In the genomic region with DNA sequence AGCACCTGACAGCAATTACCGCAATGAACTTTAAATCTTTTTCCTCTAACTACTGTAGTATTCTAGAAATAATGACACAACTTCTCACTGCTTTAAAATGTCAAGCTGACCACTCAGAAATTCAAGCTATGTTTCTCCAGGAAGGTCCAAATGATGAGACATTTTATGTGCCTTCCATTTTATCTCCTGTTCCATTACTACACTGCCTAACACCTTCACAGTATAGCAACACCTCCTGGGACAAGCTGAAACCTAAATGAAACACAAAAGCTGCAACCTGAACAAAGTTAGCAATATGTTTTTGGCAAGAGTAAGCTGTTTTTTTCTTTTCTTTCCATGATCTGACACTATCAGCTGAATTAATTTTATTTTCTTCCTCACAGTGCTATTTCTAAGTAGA, we compare ENCODE assay signal across 27 cellular contexts.
DNase-seq lines count a peak whose midpoint lies in the region; ATAC-seq and TF ChIP-seq lines count a peak whose summit lies in the region.
"Had no signal": no experiment of that assay in that cellular context is flagged by ENCODE, and none has a peak within 500 bp of the region (broad histone marks: within the 10 kb centered on the region; RNA-seq: fewer than 3 reads in every experiment).

No MANE protein-coding gene starts in this region.

- TF ChIP-seq CTCF in VCaP (conservative IDR thresholded peaks at IDR 0.05) = no peak

- no peaks in the 10 kb centered on the region for H3K36me3 ChIP-seq in CD4-positive, CD25-positive, alpha-beta regulatory T cell (ENCODE audit: control insufficient read depth, insufficient read depth, low read length)
- no peaks in the 10 kb centered on the region for H3K36me3 ChIP-seq in SJCRH30
- H3K36me3 ChIP-seq: left ventricle myocardium inferior, MG63, ovary, tibial nerve had no signal

- H3K4me1 Mint-ChIP-seq in CD4-positive, CD25-positive, alpha-beta regulatory T cell = peaks cover 70 to 98% (median 84%) of the 10 kb centered on the region in 4 donors
- H3K4me1 Mint-ChIP-seq: activated CD4-positive, alpha-beta T cell treated with anti-CD3 and anti-CD28 coated beads, Interleukin-2, amount 10 ng/mL, durations not matched to agents 24 days and 14 days; activated naive CD4-positive, alpha-beta T cell treated with anti-CD3 and anti-CD28 coated beads, Interleukin-2, amount 50 U/mL, for 24 hours had no signal

- DNase-seq in CD4-positive, CD25-positive, alpha-beta regulatory T cell = no peak
- DNase-seq in GM04504 (ENCODE audit: low read depth) (peak; percentile 15), iris pigment epithelial cell (ENCODE audit: low read depth) (peak; percentile 31), HUDEP-2 (lab: John Stamatoyannopoulos, UW; ENCODE audit: unreplicated experiment in 76 of 76) (no peak), D341Med (ENCODE audit: low spot score) (no peak), SJCRH30 (no peak)
- DNase-seq: activated CD4-positive, alpha-beta T cell treated with anti-CD3 and anti-CD28 coated beads, Interleukin-2, amount 10 ng/mL, durations not matched to agents 24 days and 14 days; DMS79; left ventricle myocardium inferior; MG63; naive thymus-derived CD4-positive, alpha-beta T cell; NCI-H1417; NCI-H2081 treated with DMSO at 0.1 percent for 48 hours; NCI-H345; NCI-H748 treated with DMSO at 0.1 percent for 48 hours; ovary; right cardiac atrium; stimulated activated CD4-positive, alpha-beta T cell treated with anti-CD3 and anti-CD28 coated beads, Interleukin-12 subunit alpha, Interleukin-12 subunit beta, amount 100 ng/mL, for 4 hours had no signal

- H3K4me3 Mint-ChIP-seq in CD4-positive, CD25-positive, alpha-beta regulatory T cell = peak overlapping the region; percentile 50 to 84 (median 70)
- H3K4me3 Mint-ChIP-seq: activated CD4-positive, alpha-beta T cell treated with anti-CD3 and anti-CD28 coated beads, Interleukin-2, amount 10 ng/mL, durations not matched to agents 24 days and 14 days; activated naive CD4-positive, alpha-beta T cell treated with anti-CD3 and anti-CD28 coated beads, Interleukin-2, amount 50 U/mL, for 24 hours; mesothelial cell of epicardium; naive thymus-derived CD4-positive, alpha-beta T cell; T-helper 1 cell treated with Interleukin-12 subunit alpha and Interleukin-12 subunit beta and Interleukin-4 antibody, amounts not matched to agents 30 μg/mL and 1 μg/mL, for 36 hours had no signal

- no peaks in the 10 kb centered on the region for H3K9me3 Mint-ChIP-seq in CD4-positive, CD25-positive, alpha-beta regulatory T cell
- H3K9me3 Mint-ChIP-seq: activated CD4-positive, alpha-beta T cell treated with anti-CD3 and anti-CD28 coated beads, Interleukin-2, amount 10 ng/mL, durations not matched to agents 24 days and 14 days; activated naive CD4-positive, alpha-beta T cell treated with anti-CD3 and anti-CD28 coated beads, Interleukin-2, amount 50 U/mL, for 24 hours; mesothelial cell of epicardium; T-helper 1 cell treated with Interleukin-12 subunit alpha and Interleukin-12 subunit beta and Interleukin-4 antibody, amounts not matched to agents 30 μg/mL and 1 μg/mL, for 36 hours had no signal

- no peaks in the 10 kb centered on the region for H3K36me3 Mint-ChIP-seq in CD4-positive, CD25-positive, alpha-beta regulatory T cell
- H3K36me3 Mint-ChIP-seq: activated naive CD4-positive, alpha-beta T cell treated with anti-CD3 and anti-CD28 coated beads, Interleukin-2, amount 50 U/mL, for 24 hours; mesothelial cell of epicardium; naive thymus-derived CD4-positive, alpha-beta T cell had no signal

- peak overlapping the region; percentile 71 for H3K27ac ChIP-seq in CD4-positive, CD25-positive, alpha-beta regulatory T cell (ENCODE audit: insufficient read depth, low read length, poor library complexity, severe bottlenecking)
- H3K27ac ChIP-seq in VCaP = peak overlapping the region; percentile 35
- no peak overlapping the region for H3K27ac ChIP-seq in SJCRH30
- H3K27ac ChIP-seq: foreskin keratinocyte, left ventricle myocardium inferior, ovary, tibial nerve had no signal

- peak overlapping the region; percentile 79 to 98 (median 87) for H3K27ac Mint-ChIP-seq in CD4-positive, CD25-positive, alpha-beta regulatory T cell
- H3K27ac Mint-ChIP-seq: activated CD4-positive, alpha-beta T cell treated with anti-CD3 and anti-CD28 coated beads, Interleukin-2, amount 10 ng/mL, durations not matched to agents 24 days and 14 days; activated naive CD4-positive, alpha-beta T cell treated with anti-CD3 and anti-CD28 coated beads, Interleukin-2, amount 50 U/mL, for 24 hours; mesothelial cell of epicardium; naive thymus-derived CD4-positive, alpha-beta T cell; T-helper 1 cell treated with Interleukin-12 subunit alpha and Interleukin-12 subunit beta and Interleukin-4 antibody, amounts not matched to agents 30 μg/mL and 1 μg/mL, for 36 hours had no signal

- no peaks in the 10 kb centered on the region for H3K9me3 ChIP-seq in CD4-positive, CD25-positive, alpha-beta regulatory T cell (ENCODE audit: control insufficient read depth in 2 of 2, low read length in 2 of 2)
- no peaks in the 10 kb centered on the region for H3K9me3 ChIP-seq in SJCRH30 (replicated peaks)
- H3K9me3 ChIP-seq: left ventricle myocardium inferior, MG63, ovary, tibial nerve had no signal

- H3K27me3 ChIP-seq in CD4-positive, CD25-positive, alpha-beta regulatory T cell (ENCODE audit: control insufficient read depth, insufficient read depth, low read length) = no peaks in the 10 kb centered on the region
- no peaks in the 10 kb centered on the region for H3K27me3 ChIP-seq in SJCRH30
- H3K27me3 ChIP-seq: foreskin keratinocyte, MG63, ovary, tibial nerve had no signal

- peak; percentile 21 to 32 for ATAC-seq in CD4-positive, CD25-positive, alpha-beta regulatory T cell (ENCODE audit: low read depth in 2 of 2)
- ATAC-seq in HG03039 (IDR thresholded peaks at IDR 0.05; ENCODE audit: unreplicated experiment) = no peak
- ATAC-seq: foreskin keratinocyte; GM12878; HCT116; naive thymus-derived CD4-positive, alpha-beta T cell; right cardiac atrium had no signal

- peaks cover 94% of the 10 kb centered on the region for H3K4me1 ChIP-seq in CD4-positive, CD25-positive, alpha-beta regulatory T cell (ENCODE audit: control insufficient read depth, insufficient read depth, low read length, poor library complexity, severe bottlenecking)
- H3K4me1 ChIP-seq in SJCRH30 = no peaks in the 10 kb centered on the region

- H3K27me3 Mint-ChIP-seq in CD4-positive, CD25-positive, alpha-beta regulatory T cell = no peaks in the 10 kb centered on the region
- H3K27me3 Mint-ChIP-seq: activated naive CD4-positive, alpha-beta T cell treated with anti-CD3 and anti-CD28 coated beads, Interleukin-2, amount 50 U/mL, for 24 hours had no signal

- H3K4me3 ChIP-seq in CD4-positive, CD25-positive, alpha-beta regulatory T cell (ENCODE audit: low read depth, low read length) = peak overlapping the region; percentile 73
- H3K4me3 ChIP-seq in SJCRH30 = no peak overlapping the region
- H3K4me3 ChIP-seq: GM12878, left ventricle myocardium inferior, MG63, ovary, tibial nerve had no signal

Comparison
In these comparisons a context has a peak if more than half of its experiments do, and no peak if none do; other contexts are left out.
1. DNase-seq: peak in GM04504 (single experiment) and iris pigment epithelial cell (single experiment); none in CD4-positive, CD25-positive, alpha-beta regulatory T cell (0 of 3), HUDEP-2 (0 of 76), D341Med (single experiment) and SJCRH30 (0 of 2).